Comparison of ENCODE assay signal across 12 cellular contexts in genomic region chr15:31799711-31800321, GRCh38.
DNase-seq lines count a peak whose midpoint lies in the region; ATAC-seq and TF ChIP-seq lines count a peak whose summit lies in the region.
"Had no signal": no experiment of that assay in that cellular context is flagged by ENCODE, and none has a peak within 500 bp of the region (broad histone marks: within the 10 kb centered on the region; RNA-seq: fewer than 3 reads in every experiment).

No MANE protein-coding gene starts in this region.

- no peaks in the 10 kb centered on the region for H3K9me3 ChIP-seq in upper lobe of right lung

- H3K27me3 ChIP-seq in upper lobe of right lung: no peaks in the 10 kb centered on the region
- no peaks in the 10 kb centered on the region for H3K27me3 ChIP-seq in H7 (ENCODE audit: control insufficient read depth, insufficient read depth, low read length)

- H3K27ac ChIP-seq in upper lobe of right lung: no peak overlapping the region

- no peaks in the 10 kb centered on the region for H3K4me1 ChIP-seq in upper lobe of right lung

- DNase-seq in fibroblast of mammary gland (ENCODE audit: low read depth): peak; percentile 72
- no peak for DNase-seq in SHP77 treated with DMSO at 0.1 percent for 48 hours (lab: John Stamatoyannopoulos, UW)
- no peak for DNase-seq in pons (ENCODE audit: low spot score)
- DNase-seq in upper lobe of right lung: no peak
- no peak for DNase-seq in H7
- DNase-seq: effector CD8-positive, alpha-beta T cell; HFFc6; NCI-H2081; T-cell had no signal

- H3K4me3 ChIP-seq in fibroblast of mammary gland (ENCODE audit: control insufficient read depth, low read depth, low read length) (no peak overlapping the region), upper lobe of right lung (no peak overlapping the region), H7 (ENCODE audit: insufficient read depth, low read depth, low read length) (no peak overlapping the region)

- intact Hi-C loops in upper lobe of right lung (cut with DNase I): no loop called here

- no peak for TF ChIP-seq CTCF in fibroblast of mammary gland (conservative IDR thresholded peaks at IDR 0.05; ENCODE audit: control insufficient read depth, insufficient read depth, low read depth, low read length)
- no peak for TF ChIP-seq CTCF in upper lobe of right lung (IDR thresholded peaks at IDR 0.05)

- H3K36me3 ChIP-seq in upper lobe of right lung: no peaks in the 10 kb centered on the region
- no peaks in the 10 kb centered on the region for H3K36me3 ChIP-seq in H7 (replicated peaks; ENCODE audit: control insufficient read depth, insufficient read depth, low read length)

- peak; percentile 83 for ATAC-seq in GM18505 (IDR thresholded peaks at IDR 0.05; ENCODE audit: unreplicated experiment)
- ATAC-seq in GM21423 (IDR thresholded peaks at IDR 0.05; ENCODE audit: unreplicated experiment): peak; percentile 92
- ATAC-seq in HG03108 (IDR thresholded peaks at IDR 0.05; ENCODE audit: unreplicated experiment): peak; percentile 76
- ATAC-seq in upper lobe of right lung: no peak
- ATAC-seq: T-cell had no signal

- TF ChIP-seq POLR2A in GM18505 (IDR thresholded peaks at IDR 0.05; ENCODE audit: borderline replicate concordance, extremely low read depth, insufficient read depth, insufficient read length): no peak
